17 cellular contexts compared by ENCODE assay signal in genomic region chr3:30617653-30618052, GRCh38. TPM values are rescaled to one million over a fixed set of nuclear protein-coding genes. Genes with fewer than 3 reads are reported as not detected.
DNase-seq lines count a peak whose midpoint lies in the region; ATAC-seq and TF ChIP-seq lines count a peak whose summit lies in the region.
"Had no signal": no experiment of that assay in that cellular context is flagged by ENCODE, and none has a peak within 500 bp of the region (broad histone marks: within the 10 kb centered on the region; RNA-seq: fewer than 3 reads in every experiment).

No MANE protein-coding gene starts in this region.

- H3K4me1 ChIP-seq in Loucy (ENCODE audit: insufficient read depth, low read length, poor library complexity, severe bottlenecking) (peaks cover 91% of the 10 kb centered on the region), smooth muscle cell (ENCODE audit: low read depth) (peaks cover 8% of the 10 kb centered on the region)
- H3K4me1 ChIP-seq: testis had no signal

- CTCF ChIA-PET in activated CD8-positive, alpha-beta memory T cell treated with anti-CD3 and anti-CD28 coated beads, Interleukin-2, amount 10 ng/mL, durations not matched to agents 7 days and 5 days (lab: Charles Lee): interaction anchor here (0.6 to 2.9 kb wide), 4 partner anchors 12 to 261 kb away, joined by 3 to 13 read pairs (median 3); no protein-coding TSS in a partner anchor

- no peaks in the 10 kb centered on the region for H3K9me3 Mint-ChIP-seq in activated CD8-positive, alpha-beta memory T cell treated with anti-CD3 and anti-CD28 coated beads, Interleukin-2, amount 10 ng/mL, durations not matched to agents 7 days and 5 days (ENCODE audit: low read depth)
- no peaks in the 10 kb centered on the region for H3K9me3 Mint-ChIP-seq in activated naive CD8-positive, alpha-beta T cell treated with anti-CD3 and anti-CD28 coated beads, Interleukin-2, amount 50 U/mL, for 24 hours
- H3K9me3 Mint-ChIP-seq: HFFc6 had no signal

- H3K27ac ChIP-seq in smooth muscle cell (ENCODE audit: low read depth) (peak overlapping the region; percentile 53), WERI-Rb-1 (no peak overlapping the region)
- H3K27ac ChIP-seq: HL-60, testis had no signal

- no peak for ATAC-seq in activated CD8-positive, alpha-beta memory T cell treated with anti-CD3 and anti-CD28 coated beads, Interleukin-2, amount 10 ng/mL, durations not matched to agents 7 days and 5 days
- ATAC-seq in activated naive CD8-positive, alpha-beta T cell treated with anti-CD3 and anti-CD28 coated beads, Interleukin-2, amount 50 U/mL, for 24 hours: no peak
- no peak for ATAC-seq in GM21528 (IDR thresholded peaks at IDR 0.05; ENCODE audit: low FRiP score, unreplicated experiment)

- TF ChIP-seq CTCF in Loucy (conservative IDR thresholded peaks at IDR 0.05; ENCODE audit: low read length) (no peak), smooth muscle cell (IDR thresholded peaks at IDR 0.05; ENCODE audit: borderline replicate concordance, insufficient read depth, poor library complexity, severe bottlenecking) (no peak), WERI-Rb-1 (IDR thresholded peaks at IDR 0.05; ENCODE audit: low read depth, low read length) (no peak)

- H3F3A ChIP-seq in Loucy (ENCODE audit: low read depth) (no peaks in the 10 kb centered on the region), smooth muscle cell (ENCODE audit: low read depth) (peaks cover 16% of the 10 kb centered on the region)

- peak overlapping the region; percentile 45 for H3K4me3 Mint-ChIP-seq in activated CD8-positive, alpha-beta memory T cell treated with anti-CD3 and anti-CD28 coated beads, Interleukin-2, amount 10 ng/mL, durations not matched to agents 7 days and 5 days
- H3K4me3 Mint-ChIP-seq in activated naive CD8-positive, alpha-beta T cell treated with anti-CD3 and anti-CD28 coated beads, Interleukin-2, amount 50 U/mL, for 24 hours: peak overlapping the region; percentile 70
- H3K4me3 Mint-ChIP-seq: HFFc6 had no signal

- H3K9ac ChIP-seq in Loucy (ENCODE audit: low read depth, low read length, poor library complexity, severe bottlenecking) (no peak overlapping the region), smooth muscle cell (ENCODE audit: low read depth) (no peak overlapping the region)
- H3K9ac ChIP-seq: SK-N-SH had no signal

- 72% methylated on average over 2 of the region's 2 CpGs for WGBS in smooth muscle cell (ENCODE audit: low lambda C conversion rate)

- peaks cover 16% of the 10 kb centered on the region; the same call in 1 of the 2 replicates for H3K36me3 ChIP-seq in Loucy (ENCODE audit: insufficient read depth, low read length)
- H3K36me3 ChIP-seq in smooth muscle cell (ENCODE audit: low read depth): no peaks in the 10 kb centered on the region
- no peaks in the 10 kb centered on the region for H3K36me3 ChIP-seq in WERI-Rb-1

- peak overlapping the region; percentile 11 for H3K4me3 ChIP-seq in Loucy (ENCODE audit: low read length, poor library complexity, severe bottlenecking)
- H3K4me3 ChIP-seq in smooth muscle cell: no peak overlapping the region
- no peak overlapping the region for H3K4me3 ChIP-seq in WERI-Rb-1 (ENCODE audit: low read depth, low read length)
- H3K4me3 ChIP-seq: testis had no signal

- DNase-seq in activated CD8-positive, alpha-beta memory T cell treated with anti-CD3 and anti-CD28 coated beads, Interleukin-2, amount 10 ng/mL, durations not matched to agents 7 days and 5 days: no peak
- DNase-seq in activated CD8-positive, alpha-beta memory T cell treated with anti-CD3 and anti-CD28 coated beads, Interleukin-2, amount 50 U/mL, for 48 hours: no peak
- DNase-seq in activated naive CD8-positive, alpha-beta T cell treated with anti-CD3 and anti-CD28 coated beads, Interleukin-2, amount 50 U/mL, for 24 hours: no peak
- no peak for DNase-seq in smooth muscle cell (lab: John Stamatoyannopoulos, UW; ENCODE audit: unreplicated experiment)
- DNase-seq in NOMO-1 treated with DMSO at 0.1 percent for 48 hours (lab: John Stamatoyannopoulos, UW; ENCODE audit: unreplicated experiment): no peak
- DNase-seq in WERI-Rb-1: no peak
- DNase-seq: HFFc6; Karpas-422; NCI-H1694 treated with DMSO at 0.1 percent for 48 hours; NCI-H510A; OCI-M1; SK-N-SH; stimulated activated CD4-positive, alpha-beta T cell treated with anti-CD3 and anti-CD28 coated beads, Interleukin-12 subunit alpha, Interleukin-12 subunit beta, amount 100 ng/mL, for 4 hours; testis had no signal

- H3K27me3 ChIP-seq in Loucy (ENCODE audit: insufficient read depth, low read length, poor library complexity, severe bottlenecking): no peaks in the 10 kb centered on the region
- H3K27me3 ChIP-seq in smooth muscle cell (ENCODE audit: low read depth): no peaks in the 10 kb centered on the region
- no peaks in the 10 kb centered on the region for H3K27me3 ChIP-seq in WERI-Rb-1 (ENCODE audit: insufficient read depth, low read depth, severe bottlenecking)
- H3K27me3 ChIP-seq: testis had no signal

- H2AFZ ChIP-seq in Loucy (ENCODE audit: low read length): no peak overlapping the region
- no peak overlapping the region for H2AFZ ChIP-seq in smooth muscle cell (ENCODE audit: low read depth)

- H3K27me3 Mint-ChIP-seq in activated CD8-positive, alpha-beta memory T cell treated with anti-CD3 and anti-CD28 coated beads, Interleukin-2, amount 10 ng/mL, durations not matched to agents 7 days and 5 days: no peaks in the 10 kb centered on the region
- no peaks in the 10 kb centered on the region for H3K27me3 Mint-ChIP-seq in activated naive CD8-positive, alpha-beta T cell treated with anti-CD3 and anti-CD28 coated beads, Interleukin-2, amount 50 U/mL, for 24 hours

- H3K4me2 ChIP-seq in Loucy (ENCODE audit: low read depth, low read length, poor library complexity, severe bottlenecking): peak overlapping the region; percentile 54
- peak overlapping the region; percentile 35 for H3K4me2 ChIP-seq in smooth muscle cell
- H3K4me2 ChIP-seq: SK-N-SH had no signal

- no peaks in the 10 kb centered on the region for H3K9me3 ChIP-seq in Loucy (ENCODE audit: insufficient read depth, low read depth, low read length)
- no peaks in the 10 kb centered on the region for H3K9me3 ChIP-seq in smooth muscle cell (replicated peaks; ENCODE audit: low read depth)
- H3K9me3 ChIP-seq in WERI-Rb-1 (ENCODE audit: severe bottlenecking): no peaks in the 10 kb centered on the region
- H3K9me3 ChIP-seq: SK-N-SH, testis had no signal

- H3K9me2 ChIP-seq in Loucy (replicated peaks; ENCODE audit: low read depth, low read length): no peaks in the 10 kb centered on the region
- H3K9me2 ChIP-seq: SK-N-SH had no signal

- H3K36me3 Mint-ChIP-seq in activated CD8-positive, alpha-beta memory T cell treated with anti-CD3 and anti-CD28 coated beads, Interleukin-2, amount 10 ng/mL, durations not matched to agents 7 days and 5 days: peaks cover 45% of the 10 kb centered on the region
- H3K36me3 Mint-ChIP-seq in activated naive CD8-positive, alpha-beta T cell treated with anti-CD3 and anti-CD28 coated beads, Interleukin-2, amount 50 U/mL, for 24 hours (ENCODE audit: low read depth): peaks cover 72% of the 10 kb centered on the region

- H3K4me1 Mint-ChIP-seq in activated CD8-positive, alpha-beta memory T cell treated with anti-CD3 and anti-CD28 coated beads, Interleukin-2, amount 10 ng/mL, durations not matched to agents 7 days and 5 days: peaks cover 96% of the 10 kb centered on the region
- peaks cover 96% of the 10 kb centered on the region for H3K4me1 Mint-ChIP-seq in activated naive CD8-positive, alpha-beta T cell treated with anti-CD3 and anti-CD28 coated beads, Interleukin-2, amount 50 U/mL, for 24 hours

- peaks cover 90% of the 10 kb centered on the region for H4K20me1 ChIP-seq in Loucy (ENCODE audit: insufficient read depth, low read length, poor library complexity, severe bottlenecking)
- peaks cover 82% of the 10 kb centered on the region for H4K20me1 ChIP-seq in smooth muscle cell (ENCODE audit: low read depth)

- H3K79me2 ChIP-seq in Loucy (ENCODE audit: insufficient read depth, low read length) (peaks cover 100% of the 10 kb centered on the region), smooth muscle cell (ENCODE audit: low read depth) (peaks cover 97% of the 10 kb centered on the region)

- H3K27ac Mint-ChIP-seq in activated CD8-positive, alpha-beta memory T cell treated with anti-CD3 and anti-CD28 coated beads, Interleukin-2, amount 10 ng/mL, durations not matched to agents 7 days and 5 days: peak overlapping the region; percentile 95
- H3K27ac Mint-ChIP-seq in activated naive CD8-positive, alpha-beta T cell treated with anti-CD3 and anti-CD28 coated beads, Interleukin-2, amount 50 U/mL, for 24 hours: peak overlapping the region; percentile 93
- H3K27ac Mint-ChIP-seq: HFFc6 had no signal

RNA-seq across cellular contexts. Expression of gene TGFBR2, which starts 11.3 kb away (rescaled TPM):
- 10 to 100 TPM; 47.3 to 50.5 TPM for total RNA-seq in activated CD8-positive, alpha-beta memory T cell treated with anti-CD3 and anti-CD28 coated beads, Interleukin-2, amount 10 ng/mL, durations not matched to agents 7 days and 5 days
- total RNA-seq in smooth muscle cell: 53.7 and 60.9 TPM in 2 replicates
- polyA plus RNA-seq in smooth muscle cell: 37.5 and 39.6 TPM in 2 replicates
